ENCODE assay signal across 16 cellular contexts in genomic region chr1:2974701-2975301, GRCh38. TPM values are rescaled to one million over a fixed set of nuclear protein-coding genes. Genes with fewer than 3 reads are reported as not detected.
"Had no signal": no experiment of that assay in that cellular context is flagged by ENCODE, and none has a peak within 500 bp of the region (broad histone marks: within the 10 kb centered on the region; RNA-seq: fewer than 3 reads in every experiment).

No MANE protein-coding gene starts in this region.

- H3K27me3 ChIP-seq: brain microvascular endothelial cell, pancreas had no signal

- H3K36me3 Mint-ChIP-seq: activated naive CD8-positive, alpha-beta T cell treated with anti-CD3 and anti-CD28 coated beads, Interleukin-2, amount 10 ng/mL, durations not matched to agents 7 days and 5 days had no signal

- H3K27ac Mint-ChIP-seq: activated CD8-positive, alpha-beta T cell treated with anti-CD3 and anti-CD28 coated beads for 36 hours; activated naive CD8-positive, alpha-beta T cell treated with anti-CD3 and anti-CD28 coated beads, Interleukin-2, amount 10 ng/mL, durations not matched to agents 7 days and 5 days; dendritic cell treated with granulocyte-macrophage colony-stimulating factor and Interleukin-4, amounts not matched to agents 40 ng/mL and 50 ng/mL, for 4 days; effector memory CD8-positive, alpha-beta T cell; T-helper 1 cell treated with Interleukin-12 subunit alpha and Interleukin-12 subunit beta and Interleukin-4 antibody, amounts not matched to agents 30 μg/mL and 1 μg/mL, for 36 hours had no signal

- ATAC-seq: activated CD8-positive, alpha-beta T cell treated with anti-CD3 and anti-CD28 coated beads for 36 hours; effector memory CD8-positive, alpha-beta T cell had no signal

- H3K4me1 Mint-ChIP-seq: neural crest cell had no signal

- H3K4me3 Mint-ChIP-seq: activated CD8-positive, alpha-beta T cell treated with anti-CD3 and anti-CD28 coated beads for 36 hours; activated naive CD8-positive, alpha-beta T cell treated with anti-CD3 and anti-CD28 coated beads, Interleukin-2, amount 10 ng/mL, durations not matched to agents 7 days and 5 days; dendritic cell treated with granulocyte-macrophage colony-stimulating factor and Interleukin-4, amounts not matched to agents 40 ng/mL and 50 ng/mL, for 4 days; effector memory CD8-positive, alpha-beta T cell; neural crest cell; T-helper 1 cell treated with Interleukin-12 subunit alpha and Interleukin-12 subunit beta and Interleukin-4 antibody, amounts not matched to agents 30 μg/mL and 1 μg/mL, for 36 hours had no signal

- H3K9me3 Mint-ChIP-seq: activated CD8-positive, alpha-beta T cell treated with anti-CD3 and anti-CD28 coated beads for 36 hours; activated naive CD8-positive, alpha-beta T cell treated with anti-CD3 and anti-CD28 coated beads, Interleukin-2, amount 10 ng/mL, durations not matched to agents 7 days and 5 days; dendritic cell treated with granulocyte-macrophage colony-stimulating factor and Interleukin-4, amounts not matched to agents 40 ng/mL and 50 ng/mL, for 4 days; effector memory CD8-positive, alpha-beta T cell; neural crest cell; T-helper 1 cell treated with Interleukin-12 subunit alpha and Interleukin-12 subunit beta and Interleukin-4 antibody, amounts not matched to agents 30 μg/mL and 1 μg/mL, for 36 hours had no signal

- H3K36me3 ChIP-seq: brain microvascular endothelial cell, pancreas had no signal

- H3K9me3 ChIP-seq: pancreas had no signal

- H3K4me3 ChIP-seq: pancreas had no signal

- DNase-seq: activated CD4-positive, alpha-beta T cell treated with anti-CD3 and anti-CD28 coated beads for 4 hours; activated CD8-positive, alpha-beta T cell treated with anti-CD3 and anti-CD28 coated beads for 36 hours; activated naive CD4-positive, alpha-beta T cell; activated naive CD8-positive, alpha-beta T cell treated with anti-CD3 and anti-CD28 coated beads, Interleukin-2, amount 10 ng/mL, durations not matched to agents 7 days and 5 days; brain microvascular endothelial cell; effector memory CD8-positive, alpha-beta T cell; foreskin melanocyte; stimulated activated CD4-positive, alpha-beta T cell treated with anti-CD3 and anti-CD28 coated beads, Interleukin-2, amount 100 ng/mL, for 48 hours; stimulated activated naive CD4-positive, alpha-beta T cell; substantia nigra had no signal

- H3K27ac ChIP-seq: brain microvascular endothelial cell had no signal

RNA-seq across cellular contexts. Expression of gene ACTRT2, which starts 46.5 kb away (rescaled TPM):
- total RNA-seq: activated CD8-positive, alpha-beta T cell treated with anti-CD3 and anti-CD28 coated beads for 36 hours; activated naive CD8-positive, alpha-beta T cell treated with anti-CD3 and anti-CD28 coated beads, Interleukin-2, amount 10 ng/mL, durations not matched to agents 7 days and 5 days; fibroblast of lung; lung microvascular endothelial cell; neural crest cell; pancreas had no signal
- polyA plus RNA-seq: fibroblast of lung, pancreas had no signal
